9 cellular contexts compared by ENCODE assay signal in genomic region chr19:54208784-54209057, GRCh38. TPM values are rescaled to one million over a fixed set of nuclear protein-coding genes. Genes with fewer than 3 reads are reported as not detected.
DNase-seq lines count a peak whose midpoint lies in the region; ATAC-seq and TF ChIP-seq lines count a peak whose summit lies in the region.
"Had no signal": no experiment of that assay in that cellular context is flagged by ENCODE, and none has a peak within 500 bp of the region (broad histone marks: within the 10 kb centered on the region; RNA-seq: fewer than 3 reads in every experiment).

No MANE protein-coding gene starts in this region.

- in situ Hi-C loops in G401 (cut with HindIII; ENCODE audit: low sequenced_read_pairs) = loop anchor here (10.0 kb wide), 1 partner anchor 76 kb away; the partner anchor contains the start of gene LILRB2

- H3K4me3 ChIP-seq in esophagus muscularis mucosa = no peak overlapping the region
- H3K4me3 ChIP-seq in sigmoid colon = no peak overlapping the region

- H3K4me1 ChIP-seq in esophagus muscularis mucosa (peaks cover 60 to 68% (median 68%) of the 10 kb centered on the region in 4 donors), sigmoid colon (peaks cover 0 to 66% (median 52%) of the 10 kb centered on the region in 4 donors)

- POLR2A ChIA-PET in RWPE1 (lab: Yijun Ruan, JAX; ENCODE audit: low non-redundant PET) = no interaction called here

- no peak for ATAC-seq in left colon

- TF ChIP-seq EP300 in esophagus muscularis mucosa (IDR thresholded peaks at IDR 0.05) (no peak), sigmoid colon (IDR thresholded peaks at IDR 0.05) (no peak)

- peak overlapping the region; percentile 85 for H3K27ac ChIP-seq in RWPE1
- H3K27ac ChIP-seq in esophagus muscularis mucosa (replicated peaks in 1 of 4) = peak overlapping the region; percentile 70 to 79 (median 76)
- peak overlapping the region; percentile 65 to 76 (median 76) for H3K27ac ChIP-seq in sigmoid colon

- peak; percentile 22 for DNase-seq in G401 (ENCODE audit: low spot score)
- no peak for DNase-seq in RWPE1 (ENCODE audit: low spot score)
- no peak for DNase-seq in esophagus muscularis mucosa (ENCODE audit: extremely low spot score)
- no peak for DNase-seq in sigmoid colon
- no peak for DNase-seq in NCI-H1417 (lab: John Stamatoyannopoulos, UW)
- DNase-seq in left colon = no peak
- DNase-seq in GM10266 (ENCODE audit: extremely low spot score) = no peak
- DNase-seq in COR-L47 (lab: John Stamatoyannopoulos, UW) = no peak
- DNase-seq: NCI-H187 treated with DMSO at 0.1 percent for 48 hours had no signal

- 63% methylated on average over 8 of the region's 8 CpGs for WGBS in esophagus muscularis mucosa
- 59 to 72% methylated on average over 8 of the region's 8 CpGs for WGBS in sigmoid colon, 2 donors

- TF ChIP-seq CTCF in RWPE1 (conservative IDR thresholded peaks at IDR 0.05; ENCODE audit: low read depth) = no peak
- TF ChIP-seq CTCF in esophagus muscularis mucosa (IDR thresholded peaks at IDR 0.05) = no peak
- no peak for TF ChIP-seq CTCF in sigmoid colon (IDR thresholded peaks at IDR 0.05)
- TF ChIP-seq CTCF in GM10266 (IDR thresholded peaks at IDR 0.05; ENCODE audit: control insufficient read depth, insufficient read depth, low read depth, missing control alignments) = no peak

- CTCF ChIA-PET in RWPE1 (lab: Yijun Ruan, JAX) = no interaction called here

- no peaks in the 10 kb centered on the region for H3K27me3 ChIP-seq in esophagus muscularis mucosa
- H3K27me3 ChIP-seq in sigmoid colon = no peaks in the 10 kb centered on the region

- H3K9me3 ChIP-seq in esophagus muscularis mucosa (no peaks in the 10 kb centered on the region), sigmoid colon (no peaks in the 10 kb centered on the region)

- H3K36me3 ChIP-seq in esophagus muscularis mucosa (peaks cover 29 to 54% (median 48%) of the 10 kb centered on the region in 4 donors), sigmoid colon (peaks cover 23 to 49% (median 30%) of the 10 kb centered on the region in 4 donors)

- intact Hi-C loops in esophagus muscularis mucosa (cut with DNase I) = no loop called here
- intact Hi-C loops in sigmoid colon (cut with DNase I) = loop anchor here (10.0 kb wide), 1 partner anchor 256 kb away; the partner anchor contains the start of gene LENG9
- intact Hi-C loops in left colon (cut with DNase I, micrococcal nuclease) = no loop called here

- TF ChIP-seq POLR2A in esophagus muscularis mucosa (IDR thresholded peaks at IDR 0.05; ENCODE audit: low read depth) (no peak), sigmoid colon (IDR thresholded peaks at IDR 0.05) (no peak)

RNA-seq across cellular contexts. Expression of gene RPS9, which starts 8.1 kb away (rescaled TPM):
- 2,874 and 3,759 TPM in 2 replicates for total RNA-seq in G401 (2014; rRNA removed; shearing (Covaris generic))
- total RNA-seq in esophagus muscularis mucosa (1,000 to 10,000 TPM; 1,410 to 2,465 (median 1,750) TPM), sigmoid colon (1,000 to 10,000 TPM; 2,139 to 2,970 (median 2,693) TPM), left colon (1,000 to 10,000 TPM in 1 of 2 donors, 100 to 1,000 TPM in 1; 962 to 1,034 TPM)
- 1,000 to 10,000 TPM; 3,254 to 5,599 (median 3,699) TPM for polyA plus RNA-seq in sigmoid colon

RNA-seq across cellular contexts. Expression of gene LILRB3, which starts 14.1 kb away (rescaled TPM):
- 0.74 and 0.81 TPM in 2 replicates for total RNA-seq in G401 (2014; rRNA removed; shearing (Covaris generic))
- 10 to 100 TPM in 2 of 4 donors, 1 to 10 TPM in 2; 9.1 to 36.1 (median 11.3) TPM for total RNA-seq in esophagus muscularis mucosa
- 10 to 100 TPM; 12.5 to 19.3 (median 16.8) TPM for total RNA-seq in sigmoid colon
- 1 to 10 TPM; 4.2 to 7.2 (median 4.9) TPM for polyA plus RNA-seq in sigmoid colon
- total RNA-seq in left colon = 1 to 10 TPM; 2.0 to 3.5 TPM

RNA-seq across cellular contexts. Expression of gene TSEN34, which starts 17.6 kb away (rescaled TPM):
- total RNA-seq in G401 (2014; rRNA removed; shearing (Covaris generic)) = 146 and 178 TPM in 2 replicates
- total RNA-seq in esophagus muscularis mucosa (100 to 1,000 TPM in 1 of 4 donors, 10 to 100 TPM in 3; 49.4 to 103 (median 86.8) TPM), sigmoid colon (10 to 100 TPM; 41.5 to 80.9 (median 53.2) TPM), left colon (10 to 100 TPM; 38.9 to 41.6 TPM)
- polyA plus RNA-seq in sigmoid colon = 10 to 100 TPM; 47.3 to 61.9 (median 52.5) TPM

RNA-seq across cellular contexts. Expression of gene MBOAT7, which starts 19.3 kb away (rescaled TPM):
- total RNA-seq in G401 (2014; rRNA removed; shearing (Covaris generic)) = 36.3 and 46.0 TPM in 2 replicates
- 10 to 100 TPM; 40.3 to 83.2 (median 59.4) TPM for total RNA-seq in esophagus muscularis mucosa
- 10 to 100 TPM; 20.1 to 49.7 (median 31.0) TPM for total RNA-seq in sigmoid colon
- 10 to 100 TPM; 15.0 to 79.7 (median 16.0) TPM for polyA plus RNA-seq in sigmoid colon
- 100 to 1,000 TPM; 144 to 152 TPM for total RNA-seq in left colon

RNA-seq across cellular contexts. Expression of gene LILRA6, which starts 33.9 kb away (rescaled TPM):
- total RNA-seq in G401 (2014; rRNA removed; shearing (Covaris generic)) = not detected in 2 replicates
- total RNA-seq in esophagus muscularis mucosa (1 to 10 TPM in 3 of 4 donors, under 1 TPM in 1; 0.86 to 2.9 (median 2.6) TPM), sigmoid colon (1 to 10 TPM; 1.8 to 3.2 (median 2.3) TPM), left colon (1 to 10 TPM in 1 of 2 donors, under 1 TPM in 1; 0.55 to 1.1 TPM)
- polyA plus RNA-seq in sigmoid colon = 1 to 10 TPM; 1.2 to 2.3 (median 1.5) TPM
